In the genomic region with DNA sequence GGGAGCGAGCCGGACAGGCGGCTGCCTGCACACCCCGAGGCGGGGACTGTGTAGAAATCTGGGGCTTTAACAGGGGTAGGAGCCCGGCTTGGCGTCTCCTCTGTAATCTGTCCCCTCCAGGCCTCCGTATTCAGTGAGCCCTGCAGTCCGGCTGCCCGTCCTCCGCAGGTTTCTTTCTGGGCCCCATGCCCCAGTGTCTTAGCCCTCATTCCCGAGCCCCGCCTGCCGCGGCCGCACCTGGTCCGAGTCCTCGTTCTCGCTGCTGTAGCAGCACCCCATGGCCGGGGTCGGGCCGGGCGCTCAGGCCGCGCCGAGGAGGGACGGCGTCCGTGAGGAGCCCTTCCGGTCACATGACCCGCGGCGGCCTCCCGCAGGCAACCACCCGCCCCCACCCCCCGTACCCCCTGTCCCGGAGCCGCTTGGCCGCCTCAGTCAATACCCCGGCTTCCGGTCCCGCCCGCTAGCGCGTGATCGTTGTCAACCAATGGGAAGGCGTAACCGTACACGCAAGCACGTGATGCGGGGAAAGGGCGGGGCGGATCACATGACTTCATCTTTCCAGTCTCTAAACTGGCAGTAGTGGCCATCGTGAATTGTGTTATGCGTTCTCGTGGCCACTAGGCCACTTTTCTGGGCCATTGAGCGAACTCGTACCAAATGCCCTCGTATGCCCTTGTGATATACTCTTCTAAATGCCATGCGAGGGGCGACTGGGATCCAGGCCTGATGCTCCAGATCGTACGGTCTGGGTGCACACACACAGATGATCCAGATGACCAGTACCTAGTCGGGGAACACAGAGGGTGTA, we compare ENCODE assay signal across 1 cellular context.
TF ChIP-seq lines count a peak whose summit lies in the region.

A gene (minus strand): TSS at position 352 of the 808 bp plus-strand sequence. CDS start 73 bp downstream, at position 279.

TF ChIP-seq in HepG2, 621 proteins besides CTCF, POLR2A, EP300 and RAD21 (continued from another document and continues in another):
- TF ChIP-seq, protein P1, sequence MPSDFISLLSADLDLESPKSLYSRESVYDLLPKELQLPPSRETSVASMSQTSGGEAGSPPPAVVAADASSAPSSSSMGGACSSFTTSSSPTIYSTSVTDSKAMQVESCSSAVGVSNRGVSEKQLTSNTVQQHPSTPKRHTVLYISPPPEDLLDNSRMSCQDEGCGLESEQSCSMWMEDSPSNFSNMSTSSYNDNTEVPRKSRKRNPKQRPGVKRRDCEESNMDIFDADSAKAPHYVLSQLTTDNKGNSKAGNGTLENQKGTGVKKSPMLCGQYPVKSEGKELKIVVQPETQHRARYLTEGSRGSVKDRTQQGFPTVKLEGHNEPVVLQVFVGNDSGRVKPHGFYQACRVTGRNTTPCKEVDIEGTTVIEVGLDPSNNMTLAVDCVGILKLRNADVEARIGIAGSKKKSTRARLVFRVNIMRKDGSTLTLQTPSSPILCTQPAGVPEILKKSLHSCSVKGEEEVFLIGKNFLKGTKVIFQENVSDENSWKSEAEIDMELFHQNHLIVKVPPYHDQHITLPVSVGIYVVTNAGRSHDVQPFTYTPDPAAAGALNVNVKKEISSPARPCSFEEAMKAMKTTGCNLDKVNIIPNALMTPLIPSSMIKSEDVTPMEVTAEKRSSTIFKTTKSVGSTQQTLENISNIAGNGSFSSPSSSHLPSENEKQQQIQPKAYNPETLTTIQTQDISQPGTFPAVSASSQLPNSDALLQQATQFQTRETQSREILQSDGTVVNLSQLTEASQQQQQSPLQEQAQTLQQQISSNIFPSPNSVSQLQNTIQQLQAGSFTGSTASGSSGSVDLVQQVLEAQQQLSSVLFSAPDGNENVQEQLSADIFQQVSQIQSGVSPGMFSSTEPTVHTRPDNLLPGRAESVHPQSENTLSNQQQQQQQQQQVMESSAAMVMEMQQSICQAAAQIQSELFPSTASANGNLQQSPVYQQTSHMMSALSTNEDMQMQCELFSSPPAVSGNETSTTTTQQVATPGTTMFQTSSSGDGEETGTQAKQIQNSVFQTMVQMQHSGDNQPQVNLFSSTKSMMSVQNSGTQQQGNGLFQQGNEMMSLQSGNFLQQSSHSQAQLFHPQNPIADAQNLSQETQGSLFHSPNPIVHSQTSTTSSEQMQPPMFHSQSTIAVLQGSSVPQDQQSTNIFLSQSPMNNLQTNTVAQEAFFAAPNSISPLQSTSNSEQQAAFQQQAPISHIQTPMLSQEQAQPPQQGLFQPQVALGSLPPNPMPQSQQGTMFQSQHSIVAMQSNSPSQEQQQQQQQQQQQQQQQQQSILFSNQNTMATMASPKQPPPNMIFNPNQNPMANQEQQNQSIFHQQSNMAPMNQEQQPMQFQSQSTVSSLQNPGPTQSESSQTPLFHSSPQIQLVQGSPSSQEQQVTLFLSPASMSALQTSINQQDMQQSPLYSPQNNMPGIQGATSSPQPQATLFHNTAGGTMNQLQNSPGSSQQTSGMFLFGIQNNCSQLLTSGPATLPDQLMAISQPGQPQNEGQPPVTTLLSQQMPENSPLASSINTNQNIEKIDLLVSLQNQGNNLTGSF (CRISPR knock-in tag; IDR thresholded peaks at IDR 0.05): peak; percentile 23
- TF ChIP-seq SALL2 (CRISPR knock-in tag; IDR thresholded peaks at IDR 0.05) (no peak; the same call in 1 of the 2 replicates), HNF4G (IDR thresholded peaks at IDR 0.05; ENCODE audit: borderline replicate concordance, low read depth, low read length) (no peak), HNF4G (CRISPR knock-in tag; IDR thresholded peaks at IDR 0.05; ENCODE audit: borderline replicate concordance, low read depth) (no peak), GABPB1 (CRISPR knock-in tag; IDR thresholded peaks at IDR 0.05) (peak; percentile 98), RFXAP (CRISPR knock-in tag; IDR thresholded peaks at IDR 0.05; ENCODE audit: borderline replicate concordance) (peak; percentile 38; the same call in 1 of the 2 replicates), ZNF430 (CRISPR knock-in tag; IDR thresholded peaks at IDR 0.05) (peak; percentile 65; the same call in 1 of the 2 replicates), ZNF331 (CRISPR knock-in tag; IDR thresholded peaks at IDR 0.05) (peak; percentile 10; the same call in 1 of the 2 replicates), ZNF501 (CRISPR knock-in tag; IDR thresholded peaks at IDR 0.05) (peak; percentile 22; the same call in 1 of the 2 replicates), NFRKB (IDR thresholded peaks at IDR 0.05) (no peak), TEAD3 (CRISPR knock-in tag; optimal IDR thresholded peaks at IDR 0.05; ENCODE audit: borderline replicate concordance) (peak; percentile 35), YEATS4 (CRISPR knock-in tag; IDR thresholded peaks at IDR 0.05; ENCODE audit: borderline replicate concordance) (peak; percentile 79), AHR (CRISPR knock-in tag; IDR thresholded peaks at IDR 0.05) (0 out of 2 replicates have a peak, but pooled peaks have one; percentile 16), ZNF766 (CRISPR knock-in tag; IDR thresholded peaks at IDR 0.05; ENCODE audit: borderline replicate concordance) (peak; percentile 18; the same call in 1 of the 2 replicates), ELF3 (CRISPR knock-in tag; IDR thresholded peaks at IDR 0.05) (no peak), MEIS1 (CRISPR knock-in tag; IDR thresholded peaks at IDR 0.05; ENCODE audit: borderline replicate concordance) (no peak), NR2C2 (CRISPR knock-in tag; IDR thresholded peaks at IDR 0.05; ENCODE audit: borderline replicate concordance) (peak; percentile 73; the same call in 1 of the 2 replicates), TBL1XR1 (IDR thresholded peaks at IDR 0.05; ENCODE audit: borderline replicate concordance, low read length, partially characterized antibody) (peak; percentile 11), FOXO1 (CRISPR knock-in tag; IDR thresholded peaks at IDR 0.05) (0 out of 2 replicates have a peak, but pooled peaks have one; percentile 14)
- TF ChIP-seq, protein P2, sequence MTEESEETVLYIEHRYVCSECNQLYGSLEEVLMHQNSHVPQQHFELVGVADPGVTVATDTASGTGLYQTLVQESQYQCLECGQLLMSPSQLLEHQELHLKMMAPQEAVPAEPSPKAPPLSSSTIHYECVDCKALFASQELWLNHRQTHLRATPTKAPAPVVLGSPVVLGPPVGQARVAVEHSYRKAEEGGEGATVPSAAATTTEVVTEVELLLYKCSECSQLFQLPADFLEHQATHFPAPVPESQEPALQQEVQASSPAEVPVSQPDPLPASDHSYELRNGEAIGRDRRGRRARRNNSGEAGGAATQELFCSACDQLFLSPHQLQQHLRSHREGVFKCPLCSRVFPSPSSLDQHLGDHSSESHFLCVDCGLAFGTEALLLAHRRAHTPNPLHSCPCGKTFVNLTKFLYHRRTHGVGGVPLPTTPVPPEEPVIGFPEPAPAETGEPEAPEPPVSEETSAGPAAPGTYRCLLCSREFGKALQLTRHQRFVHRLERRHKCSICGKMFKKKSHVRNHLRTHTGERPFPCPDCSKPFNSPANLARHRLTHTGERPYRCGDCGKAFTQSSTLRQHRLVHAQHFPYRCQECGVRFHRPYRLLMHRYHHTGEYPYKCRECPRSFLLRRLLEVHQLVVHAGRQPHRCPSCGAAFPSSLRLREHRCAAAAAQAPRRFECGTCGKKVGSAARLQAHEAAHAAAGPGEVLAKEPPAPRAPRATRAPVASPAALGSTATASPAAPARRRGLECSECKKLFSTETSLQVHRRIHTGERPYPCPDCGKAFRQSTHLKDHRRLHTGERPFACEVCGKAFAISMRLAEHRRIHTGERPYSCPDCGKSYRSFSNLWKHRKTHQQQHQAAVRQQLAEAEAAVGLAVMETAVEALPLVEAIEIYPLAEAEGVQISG (CRISPR knock-in tag; IDR thresholded peaks at IDR 0.05): peak; percentile 69
- TF ChIP-seq, protein P3, sequence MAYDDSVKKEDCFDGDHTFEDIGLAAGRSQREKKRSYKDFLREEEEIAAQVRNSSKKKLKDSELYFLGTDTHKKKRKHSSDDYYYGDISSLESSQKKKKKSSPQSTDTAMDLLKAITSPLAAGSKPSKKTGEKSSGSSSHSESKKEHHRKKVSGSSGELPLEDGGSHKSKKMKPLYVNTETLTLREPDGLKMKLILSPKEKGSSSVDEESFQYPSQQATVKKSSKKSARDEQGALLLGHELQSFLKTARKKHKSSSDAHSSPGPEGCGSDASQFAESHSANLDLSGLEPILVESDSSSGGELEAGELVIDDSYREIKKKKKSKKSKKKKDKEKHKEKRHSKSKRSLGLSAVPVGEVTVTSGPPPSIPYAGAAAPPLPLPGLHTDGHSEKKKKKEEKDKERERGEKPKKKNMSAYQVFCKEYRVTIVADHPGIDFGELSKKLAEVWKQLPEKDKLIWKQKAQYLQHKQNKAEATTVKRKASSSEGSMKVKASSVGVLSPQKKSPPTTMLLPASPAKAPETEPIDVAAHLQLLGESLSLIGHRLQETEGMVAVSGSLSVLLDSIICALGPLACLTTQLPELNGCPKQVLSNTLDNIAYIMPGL (CRISPR knock-in tag; IDR thresholded peaks at IDR 0.05; ENCODE audit: borderline replicate concordance in 1 of 2, low read depth in 1 of 2): peak in 1 of 2 experiments; percentile 31; a peak in 1 of 4 replicates
- TF ChIP-seq, protein P4, sequence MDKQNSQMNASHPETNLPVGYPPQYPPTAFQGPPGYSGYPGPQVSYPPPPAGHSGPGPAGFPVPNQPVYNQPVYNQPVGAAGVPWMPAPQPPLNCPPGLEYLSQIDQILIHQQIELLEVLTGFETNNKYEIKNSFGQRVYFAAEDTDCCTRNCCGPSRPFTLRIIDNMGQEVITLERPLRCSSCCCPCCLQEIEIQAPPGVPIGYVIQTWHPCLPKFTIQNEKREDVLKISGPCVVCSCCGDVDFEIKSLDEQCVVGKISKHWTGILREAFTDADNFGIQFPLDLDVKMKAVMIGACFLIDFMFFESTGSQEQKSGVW (CRISPR knock-in tag; IDR thresholded peaks at IDR 0.05; ENCODE audit: borderline replicate concordance): no peak
- TF ChIP-seq, protein P5, sequence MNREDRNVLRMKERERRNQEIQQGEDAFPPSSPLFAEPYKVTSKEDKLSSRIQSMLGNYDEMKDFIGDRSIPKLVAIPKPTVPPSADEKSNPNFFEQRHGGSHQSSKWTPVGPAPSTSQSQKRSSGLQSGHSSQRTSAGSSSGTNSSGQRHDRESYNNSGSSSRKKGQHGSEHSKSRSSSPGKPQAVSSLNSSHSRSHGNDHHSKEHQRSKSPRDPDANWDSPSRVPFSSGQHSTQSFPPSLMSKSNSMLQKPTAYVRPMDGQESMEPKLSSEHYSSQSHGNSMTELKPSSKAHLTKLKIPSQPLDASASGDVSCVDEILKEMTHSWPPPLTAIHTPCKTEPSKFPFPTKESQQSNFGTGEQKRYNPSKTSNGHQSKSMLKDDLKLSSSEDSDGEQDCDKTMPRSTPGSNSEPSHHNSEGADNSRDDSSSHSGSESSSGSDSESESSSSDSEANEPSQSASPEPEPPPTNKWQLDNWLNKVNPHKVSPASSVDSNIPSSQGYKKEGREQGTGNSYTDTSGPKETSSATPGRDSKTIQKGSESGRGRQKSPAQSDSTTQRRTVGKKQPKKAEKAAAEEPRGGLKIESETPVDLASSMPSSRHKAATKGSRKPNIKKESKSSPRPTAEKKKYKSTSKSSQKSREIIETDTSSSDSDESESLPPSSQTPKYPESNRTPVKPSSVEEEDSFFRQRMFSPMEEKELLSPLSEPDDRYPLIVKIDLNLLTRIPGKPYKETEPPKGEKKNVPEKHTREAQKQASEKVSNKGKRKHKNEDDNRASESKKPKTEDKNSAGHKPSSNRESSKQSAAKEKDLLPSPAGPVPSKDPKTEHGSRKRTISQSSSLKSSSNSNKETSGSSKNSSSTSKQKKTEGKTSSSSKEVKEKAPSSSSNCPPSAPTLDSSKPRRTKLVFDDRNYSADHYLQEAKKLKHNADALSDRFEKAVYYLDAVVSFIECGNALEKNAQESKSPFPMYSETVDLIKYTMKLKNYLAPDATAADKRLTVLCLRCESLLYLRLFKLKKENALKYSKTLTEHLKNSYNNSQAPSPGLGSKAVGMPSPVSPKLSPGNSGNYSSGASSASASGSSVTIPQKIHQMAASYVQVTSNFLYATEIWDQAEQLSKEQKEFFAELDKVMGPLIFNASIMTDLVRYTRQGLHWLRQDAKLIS (CRISPR knock-in tag; IDR thresholded peaks at IDR 0.05): no peak
- TF ChIP-seq, protein P6, sequence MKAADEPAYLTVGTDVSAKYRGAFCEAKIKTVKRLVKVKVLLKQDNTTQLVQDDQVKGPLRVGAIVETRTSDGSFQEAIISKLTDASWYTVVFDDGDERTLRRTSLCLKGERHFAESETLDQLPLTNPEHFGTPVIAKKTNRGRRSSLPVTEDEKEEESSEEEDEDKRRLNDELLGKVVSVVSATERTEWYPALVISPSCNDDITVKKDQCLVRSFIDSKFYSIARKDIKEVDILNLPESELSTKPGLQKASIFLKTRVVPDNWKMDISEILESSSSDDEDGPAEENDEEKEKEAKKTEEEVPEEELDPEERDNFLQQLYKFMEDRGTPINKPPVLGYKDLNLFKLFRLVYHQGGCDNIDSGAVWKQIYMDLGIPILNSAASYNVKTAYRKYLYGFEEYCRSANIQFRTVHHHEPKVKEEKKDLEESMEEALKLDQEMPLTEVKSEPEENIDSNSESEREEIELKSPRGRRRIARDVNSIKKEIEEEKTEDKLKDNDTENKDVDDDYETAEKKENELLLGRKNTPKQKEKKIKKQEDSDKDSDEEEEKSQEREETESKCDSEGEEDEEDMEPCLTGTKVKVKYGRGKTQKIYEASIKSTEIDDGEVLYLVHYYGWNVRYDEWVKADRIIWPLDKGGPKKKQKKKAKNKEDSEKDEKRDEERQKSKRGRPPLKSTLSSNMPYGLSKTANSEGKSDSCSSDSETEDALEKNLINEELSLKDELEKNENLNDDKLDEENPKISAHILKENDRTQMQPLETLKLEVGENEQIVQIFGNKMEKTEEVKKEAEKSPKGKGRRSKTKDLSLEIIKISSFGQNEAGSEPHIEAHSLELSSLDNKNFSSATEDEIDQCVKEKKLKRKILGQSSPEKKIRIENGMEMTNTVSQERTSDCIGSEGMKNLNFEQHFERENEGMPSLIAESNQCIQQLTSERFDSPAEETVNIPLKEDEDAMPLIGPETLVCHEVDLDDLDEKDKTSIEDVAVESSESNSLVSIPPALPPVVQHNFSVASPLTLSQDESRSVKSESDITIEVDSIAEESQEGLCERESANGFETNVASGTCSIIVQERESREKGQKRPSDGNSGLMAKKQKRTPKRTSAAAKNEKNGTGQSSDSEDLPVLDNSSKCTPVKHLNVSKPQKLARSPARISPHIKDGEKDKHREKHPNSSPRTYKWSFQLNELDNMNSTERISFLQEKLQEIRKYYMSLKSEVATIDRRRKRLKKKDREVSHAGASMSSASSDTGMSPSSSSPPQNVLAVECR (CRISPR knock-in tag; IDR thresholded peaks at IDR 0.05; ENCODE audit: borderline replicate concordance): peak; percentile 89
